ENCODE assay signal across 18 cellular contexts in the genomic region with DNA sequence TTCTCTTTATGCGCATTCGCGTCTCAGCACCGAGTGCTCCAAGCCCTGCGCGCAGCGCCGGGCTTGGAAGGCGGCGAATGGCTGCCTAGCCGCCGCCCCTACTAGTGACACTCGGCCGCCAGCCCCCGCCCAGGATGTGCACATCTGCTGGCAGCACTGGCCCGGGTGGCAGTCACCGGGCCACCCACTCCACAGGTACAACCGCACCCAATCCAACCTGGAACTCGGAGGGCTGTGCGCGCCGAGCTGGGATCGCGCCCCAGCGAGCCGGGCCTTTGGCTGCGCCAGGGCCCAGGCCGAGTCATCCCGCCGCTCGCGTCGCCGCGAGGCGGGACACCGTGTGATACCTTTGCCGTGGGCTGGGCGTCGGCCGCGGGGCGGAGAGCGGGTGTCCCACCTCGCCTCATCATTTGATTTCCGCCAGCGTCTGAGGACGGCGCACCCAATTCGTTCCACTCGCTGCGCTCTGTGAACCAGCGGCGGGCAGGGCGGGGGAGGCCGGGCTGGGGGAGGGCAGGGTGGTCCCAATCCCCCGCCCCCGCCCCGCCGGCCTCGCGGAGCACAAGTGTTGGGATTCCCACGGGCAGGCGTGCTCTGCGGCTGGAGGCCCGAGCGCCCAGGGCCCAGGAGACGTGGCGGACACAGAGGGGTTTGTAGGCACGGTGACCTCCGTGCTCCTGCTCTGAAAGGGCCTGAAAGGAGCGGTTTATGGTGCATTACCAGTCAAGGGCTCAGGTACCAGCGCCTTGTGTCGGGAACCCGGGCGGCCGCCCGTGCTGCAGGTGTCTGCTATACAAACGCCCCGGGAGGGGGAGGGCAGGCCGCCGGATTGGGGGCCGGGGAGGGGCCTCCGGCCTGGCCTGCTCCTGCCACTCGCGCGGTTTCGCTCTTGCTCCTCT. TPM values are rescaled to one million over a fixed set of nuclear protein-coding genes. Genes with fewer than 3 reads are reported as not detected.
DNase-seq lines count a peak whose midpoint lies in the region; ATAC-seq and TF ChIP-seq lines count a peak whose summit lies in the region.
"Had no signal": no experiment of that assay in that cellular context is flagged by ENCODE, and none has a peak within 500 bp of the region (broad histone marks: within the 10 kb centered on the region; RNA-seq: fewer than 3 reads in every experiment).

No MANE protein-coding gene starts in this region.

- H3K36me3 Mint-ChIP-seq in neural crest cell (ENCODE audit: low read depth) (no peaks in the 10 kb centered on the region), type B pancreatic cell (no peaks in the 10 kb centered on the region)
- H3K36me3 Mint-ChIP-seq: activated naive CD8-positive, alpha-beta T cell treated with anti-CD3 and anti-CD28 coated beads for 36 hours had no signal

- H3K9me3 Mint-ChIP-seq in neural crest cell (no peaks in the 10 kb centered on the region), type B pancreatic cell (no peaks in the 10 kb centered on the region)
- H3K9me3 Mint-ChIP-seq: activated naive CD8-positive, alpha-beta T cell treated with anti-CD3 and anti-CD28 coated beads for 36 hours had no signal

- peaks cover 100% of the 10 kb centered on the region for H3K27me3 ChIP-seq in left ventricle myocardium inferior (ENCODE audit: low read depth)
- peaks cover 85% of the 10 kb centered on the region for H3K27me3 ChIP-seq in foreskin keratinocyte
- H3K27me3 ChIP-seq in MM.1S (replicated peaks; ENCODE audit: insufficient read depth, low read length): no peaks in the 10 kb centered on the region
- H3K27me3 ChIP-seq: SJCRH30 had no signal

- ATAC-seq in Right ventricle myocardium superior (ENCODE audit: poor library complexity) (no peak), foreskin keratinocyte (peak; percentile 12), GM21367 (IDR thresholded peaks at IDR 0.05; ENCODE audit: unreplicated experiment) (no peak)
- ATAC-seq: mucosa of descending colon had no signal

- no peak overlapping the region for H3K4me2 ChIP-seq in MM.1S (ENCODE audit: low read depth, low read length)

- H3K4me3 Mint-ChIP-seq in neural crest cell (peak overlapping the region; percentile 20), type B pancreatic cell (peak overlapping the region; percentile 69)
- H3K4me3 Mint-ChIP-seq: activated naive CD8-positive, alpha-beta T cell treated with anti-CD3 and anti-CD28 coated beads for 36 hours had no signal

- H3K27ac ChIP-seq in left ventricle myocardium inferior (replicated peaks) (no peak overlapping the region), foreskin keratinocyte (no peak overlapping the region), MM.1S (ENCODE audit: low read length) (no peak overlapping the region)
- H3K27ac ChIP-seq: SJCRH30 had no signal

- TF ChIP-seq CTCF in left ventricle myocardium inferior (IDR thresholded peaks at IDR 0.05; ENCODE audit: borderline replicate concordance) (no peak), foreskin keratinocyte (conservative IDR thresholded peaks at IDR 0.05) (no peak), neural crest cell (conservative IDR thresholded peaks at IDR 0.05) (no peak), type B pancreatic cell (conservative IDR thresholded peaks at IDR 0.05) (no peak), MM.1S (IDR thresholded peaks at IDR 0.05; ENCODE audit: low read length) (no peak)

- H3K27me3 Mint-ChIP-seq in neural crest cell (ENCODE audit: low read depth) (peaks cover 96% of the 10 kb centered on the region), type B pancreatic cell (peaks cover 90% of the 10 kb centered on the region)

- intact Hi-C loops in left ventricle myocardium inferior (cut with micrococcal nuclease) (no loop called here), Right ventricle myocardium superior (cut with DNase I) (no loop called here)

- H3K27ac Mint-ChIP-seq in neural crest cell (ENCODE audit: unreplicated experiment) (no peak overlapping the region), type B pancreatic cell (no peak overlapping the region)
- H3K27ac Mint-ChIP-seq: activated naive CD8-positive, alpha-beta T cell treated with anti-CD3 and anti-CD28 coated beads for 36 hours had no signal

- no peaks in the 10 kb centered on the region for H4K20me1 ChIP-seq in MM.1S (ENCODE audit: insufficient read depth, low read length)

- H3F3A ChIP-seq in MM.1S (ENCODE audit: insufficient read depth, low read length): no peaks in the 10 kb centered on the region

- no peaks in the 10 kb centered on the region for H3K9me2 ChIP-seq in MM.1S (replicated peaks; ENCODE audit: insufficient read depth, low read length)

- H3K4me3 ChIP-seq in left ventricle myocardium inferior: peak overlapping the region; percentile 56
- H3K4me3 ChIP-seq in MM.1S (ENCODE audit: low read length): no peak overlapping the region
- H3K4me3 ChIP-seq: mucosa of descending colon, SJCRH30 had no signal

- H3K4me1 ChIP-seq in left ventricle myocardium inferior (peaks cover 26% of the 10 kb centered on the region), foreskin keratinocyte (no peaks in the 10 kb centered on the region), MM.1S (ENCODE audit: low read length) (no peaks in the 10 kb centered on the region)
- H3K4me1 ChIP-seq: SJCRH30 had no signal

- DNase-seq in left ventricle myocardium inferior (no peak), Right ventricle myocardium superior (no peak), foreskin keratinocyte (no peak), neural crest cell (ENCODE audit: low read depth, low spot score) (no peak), type B pancreatic cell (ENCODE audit: extremely low spot score, unreplicated experiment) (no peak), LoVo (ENCODE audit: low spot score) (no peak), MM.1S (no peak)
- DNase-seq: activated CD4-positive, alpha-beta T cell treated with anti-CD3 and anti-CD28 coated beads for 48 hours; activated naive CD8-positive, alpha-beta T cell treated with anti-CD3 and anti-CD28 coated beads for 36 hours; kidney glomerular epithelial cell; mucosa of descending colon; NCI-H1694; NCI-H524 treated with DMSO at 0.1 percent for 48 hours; SJCRH30 had no signal

- no peak overlapping the region for H3K9ac ChIP-seq in MM.1S (ENCODE audit: low read length)

- H3K4me1 Mint-ChIP-seq in neural crest cell (peaks cover 6% of the 10 kb centered on the region), type B pancreatic cell (ENCODE audit: unreplicated experiment) (no peaks in the 10 kb centered on the region)

- H3K9me3 ChIP-seq in left ventricle myocardium inferior (replicated peaks): no peaks in the 10 kb centered on the region
- no peaks in the 10 kb centered on the region for H3K9me3 ChIP-seq in MM.1S (replicated peaks; ENCODE audit: insufficient read depth, low read length)
- H3K9me3 ChIP-seq: mucosa of descending colon, SJCRH30 had no signal

- no peak overlapping the region for H2AFZ ChIP-seq in MM.1S (ENCODE audit: low read length)

- no peaks in the 10 kb centered on the region for H3K36me3 ChIP-seq in left ventricle myocardium inferior
- H3K36me3 ChIP-seq in MM.1S (replicated peaks; ENCODE audit: insufficient read depth, low read length): no peaks in the 10 kb centered on the region
- H3K36me3 ChIP-seq: SJCRH30 had no signal

- H3K79me2 ChIP-seq in MM.1S (ENCODE audit: low read length): no peaks in the 10 kb centered on the region

RNA-seq across cellular contexts. Expression of gene PTF1A, which starts 17.8 kb away (rescaled TPM):
- total RNA-seq in left ventricle myocardium inferior: not detected
- not detected for total RNA-seq in Right ventricle myocardium superior
- total RNA-seq in foreskin keratinocyte: not detected in 2 replicates
- not detected in 2 replicates for polyA plus RNA-seq in foreskin keratinocyte
- total RNA-seq in neural crest cell: 0.16 TPM in 1 of 2 replicates, not detected in the other
- 0.51 and 1.4 TPM in 2 replicates for total RNA-seq in type B pancreatic cell (ENCODE audit: low replicate concordance)
- total RNA-seq: activated naive CD8-positive, alpha-beta T cell treated with anti-CD3 and anti-CD28 coated beads for 36 hours; fibroblast of villous mesenchyme; LHCN-M2; mucosa of descending colon; posterior vena cava; SJCRH30 had no signal
